29 cellular contexts compared by ENCODE assay signal in the genomic region with DNA sequence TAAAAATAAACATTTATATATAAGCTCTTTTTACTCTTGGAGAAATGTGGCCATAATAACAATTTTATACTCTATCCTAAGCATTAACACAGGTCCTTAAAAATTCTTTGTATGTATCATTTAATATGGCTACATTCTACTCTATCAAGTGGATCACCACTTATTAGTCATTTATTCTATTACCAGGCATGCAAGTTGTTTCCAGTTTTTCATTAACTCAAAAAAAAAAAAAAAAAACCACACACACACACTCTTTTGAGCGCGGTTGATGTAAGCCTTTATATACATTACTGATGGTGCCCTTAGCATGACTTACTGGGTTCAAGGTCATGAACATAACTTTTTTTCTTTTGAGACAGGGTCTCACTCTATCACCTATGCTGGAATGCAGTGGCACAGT.
"Had no signal": no experiment of that assay in that cellular context is flagged by ENCODE, and none has a peak within 500 bp of the region (broad histone marks: within the 10 kb centered on the region; RNA-seq: fewer than 3 reads in every experiment).

No MANE protein-coding gene starts in this region.

- H2AFZ ChIP-seq: hepatocyte, neural progenitor cell, parathyroid adenoma had no signal

- H3K4me2 ChIP-seq: hepatocyte, neural progenitor cell had no signal

- DNase-seq: islet precursor cell; left colon; left lung; lower lobe of right lung; mammary epithelial cell; mesendoderm; naive B cell; natural killer cell; nephron progenitor cell; occipital lobe; psoas muscle; stimulated activated CD4-positive, alpha-beta T cell treated with anti-CD3 and anti-CD28 coated beads, Interleukin-12 subunit alpha, Interleukin-12 subunit beta, amount 100 ng/mL, for 4 hours; stimulated activated CD4-positive, alpha-beta T cell treated with anti-CD3 and anti-CD28 coated beads, Interleukin-15, amount 100 ng/mL, for 24 hours; stimulated activated CD4-positive, alpha-beta T cell treated with anti-CD3 and anti-CD28 coated beads, Interleukin-2, amount 100 ng/mL, for 24 hours; stimulated activated CD4-positive, alpha-beta T cell treated with anti-CD3 and anti-CD28 coated beads, Interleukin-4, amount 100 ng/mL, for 1 hour; stimulated activated naive B cell treated with anti-CD40 and anti-IgM and Interleukin-4, amounts not matched to agents 10 μg/mL and 1 μg/mL and 100 μg/mL, for 72 hours; stimulated activated naive CD8-positive, alpha-beta T cell treated with anti-CD3 and anti-CD28 coated beads, Interleukin-15, Interleukin-2, amounts not matched to agents 100 U/mL and 50 U/mL, for 24 hours; stomach; testis; thyroid gland; trophoblast cell; upper lobe of right lung had no signal

- H3K27me3 ChIP-seq: hepatocyte, left lung, neural progenitor cell, neutrophil, right atrium auricular region, stomach, testis, thyroid gland, upper lobe of right lung had no signal

- H3K9me3 ChIP-seq: left lung, lower lobe of right lung, neutrophil, psoas muscle, testis, thyroid gland, upper lobe of right lung had no signal

- H3K4me1 ChIP-seq: parathyroid adenoma had no signal

- H3K4me3 ChIP-seq: hepatocyte, left lung, lower lobe of right lung, neural progenitor cell, psoas muscle, right atrium auricular region, skin epidermis, stomach, testis, thyroid gland, upper lobe of right lung had no signal

- ATAC-seq: left lung; lower lobe of right lung; natural killer cell; psoas muscle; sciatic nerve; stimulated activated naive B cell treated with anti-CD40 and anti-IgM and Interleukin-4, amounts not matched to agents 10 μg/mL and 1 μg/mL and 100 μg/mL, for 72 hours; stimulated activated naive CD8-positive, alpha-beta T cell treated with anti-CD3 and anti-CD28 coated beads, Interleukin-15, Interleukin-2, amounts not matched to agents 100 U/mL and 50 U/mL, for 24 hours; upper lobe of right lung had no signal

- H3K36me3 ChIP-seq: left lung, lower lobe of right lung, neural progenitor cell, neutrophil, right atrium auricular region, stomach, thyroid gland, upper lobe of right lung had no signal

- H3K27ac ChIP-seq: hepatocyte, left lung, lower lobe of right lung, neural progenitor cell, parathyroid adenoma, psoas muscle, right atrium auricular region, skin epidermis, stomach, testis, thyroid gland, upper lobe of right lung had no signal

- H3K9ac ChIP-seq: neural progenitor cell, parathyroid adenoma had no signal
